In the genomic region with DNA sequence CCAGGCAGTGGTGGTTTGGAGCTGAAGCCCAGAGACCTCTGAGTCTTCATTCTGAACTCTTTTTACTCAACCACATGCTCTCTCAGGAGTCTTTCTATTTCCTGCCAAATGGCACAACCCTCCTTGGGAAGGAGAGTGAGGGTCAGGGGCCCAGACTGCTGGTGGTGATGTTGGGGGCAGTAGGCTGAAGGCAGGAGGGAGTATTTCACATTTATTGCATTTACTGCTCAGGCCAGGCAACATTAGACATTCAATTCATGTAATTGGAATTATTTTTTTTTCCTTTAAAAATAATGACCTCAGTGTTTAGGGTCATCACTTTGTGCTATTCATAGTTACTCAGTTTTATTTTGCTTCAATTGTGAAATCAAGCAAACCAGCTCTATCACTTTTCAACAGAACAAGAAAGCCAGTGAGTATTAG, we compare ENCODE assay signal across 15 cellular contexts.
A peak's percentile ranks its signal among the peaks of the same experiment; 100 is the strongest.
DNase-seq lines count a peak whose midpoint lies in the region; ATAC-seq, FAIRE-seq and TF ChIP-seq lines count a peak whose summit lies in the region.
"Had no signal": no experiment of that assay in that cellular context is flagged by ENCODE, and none has a peak within 500 bp of the region (broad histone marks: within the 10 kb centered on the region; RNA-seq: fewer than 3 reads in every experiment).

No MANE protein-coding gene starts in this region.

- H3K9me3 ChIP-seq in adipocyte (ENCODE audit: control insufficient read depth, low read length): peaks cover under 1% of the 10 kb centered on the region

- peaks cover 5% of the 10 kb centered on the region for H3K9me3 Mint-ChIP-seq in osteocyte (ENCODE audit: unreplicated experiment)

- peak; percentile 27 for FAIRE-seq in urothelium cell line (lab: Jason Lieb, UNC)

- DNase-seq in adipocyte (ENCODE audit: low read depth) (peak; percentile 47), Right ventricle myocardium superior (no peak), osteocyte (ENCODE audit: extremely low spot score, unreplicated experiment) (no peak), urothelium cell line (ENCODE audit: low spot score) (no peak), RPMI8226 (no peak), SW480 (ENCODE audit: low spot score) (no peak), NAMALWA (ENCODE audit: low spot score) (no peak)
- DNase-seq: activated naive CD4-positive, alpha-beta T cell treated with Interleukin-2 at 50 U/mL for 16 hours; CD4-positive, CD25-positive, alpha-beta regulatory T cell; EL; NCI-H1048; NCI-H2227 treated with DMSO at 0.1 percent for 48 hours; nucleus accumbens had no signal

- H3K4me3 ChIP-seq in adipocyte (ENCODE audit: low read length): peak overlapping the region; percentile 28
- H3K4me3 ChIP-seq: cardiac muscle cell had no signal

- peaks cover 4% of the 10 kb centered on the region for H3K36me3 Mint-ChIP-seq in osteocyte (ENCODE audit: unreplicated experiment)
- H3K36me3 Mint-ChIP-seq: CD4-positive, CD25-positive, alpha-beta regulatory T cell; type B pancreatic cell had no signal

- H3K4me1 ChIP-seq in adipocyte (ENCODE audit: control insufficient read depth, insufficient read depth, low read length): peaks cover 60% of the 10 kb centered on the region

- no peaks in the 10 kb centered on the region for H3K27me3 Mint-ChIP-seq in osteocyte (ENCODE audit: unreplicated experiment)
- H3K27me3 Mint-ChIP-seq: CD4-positive, CD25-positive, alpha-beta regulatory T cell had no signal

- H3K4me3 Mint-ChIP-seq in osteocyte (ENCODE audit: unreplicated experiment): no peak overlapping the region
- H3K4me3 Mint-ChIP-seq: CD4-positive, CD25-positive, alpha-beta regulatory T cell; type B pancreatic cell had no signal

- ATAC-seq in Right ventricle myocardium superior (ENCODE audit: poor library complexity): peak; percentile 75

- TF ChIP-seq CTCF in osteocyte (IDR thresholded peaks at IDR 0.05): no peak

- intact Hi-C loops in Right ventricle myocardium superior (cut with DNase I): no loop called here

- peak overlapping the region; percentile 15 for H3K27ac Mint-ChIP-seq in osteocyte (ENCODE audit: unreplicated experiment)
- H3K27ac Mint-ChIP-seq: CD4-positive, CD25-positive, alpha-beta regulatory T cell; type B pancreatic cell had no signal

- H3K9ac ChIP-seq in adipocyte (ENCODE audit: low read length): peak overlapping the region; percentile 79

- H3K4me1 Mint-ChIP-seq in osteocyte (ENCODE audit: unreplicated experiment): peaks cover 24% of the 10 kb centered on the region
- H3K4me1 Mint-ChIP-seq: CD4-positive, CD25-positive, alpha-beta regulatory T cell had no signal

- H3K27me3 ChIP-seq in adipocyte (replicated peaks; ENCODE audit: control insufficient read depth, insufficient read depth, low read length): no peaks in the 10 kb centered on the region
- H3K27me3 ChIP-seq: cardiac muscle cell had no signal

- no peaks in the 10 kb centered on the region for H3K36me3 ChIP-seq in adipocyte (ENCODE audit: control insufficient read depth, insufficient read depth, low read length, severe bottlenecking)
- H3K36me3 ChIP-seq: cardiac muscle cell had no signal
